In the genomic region with DNA sequence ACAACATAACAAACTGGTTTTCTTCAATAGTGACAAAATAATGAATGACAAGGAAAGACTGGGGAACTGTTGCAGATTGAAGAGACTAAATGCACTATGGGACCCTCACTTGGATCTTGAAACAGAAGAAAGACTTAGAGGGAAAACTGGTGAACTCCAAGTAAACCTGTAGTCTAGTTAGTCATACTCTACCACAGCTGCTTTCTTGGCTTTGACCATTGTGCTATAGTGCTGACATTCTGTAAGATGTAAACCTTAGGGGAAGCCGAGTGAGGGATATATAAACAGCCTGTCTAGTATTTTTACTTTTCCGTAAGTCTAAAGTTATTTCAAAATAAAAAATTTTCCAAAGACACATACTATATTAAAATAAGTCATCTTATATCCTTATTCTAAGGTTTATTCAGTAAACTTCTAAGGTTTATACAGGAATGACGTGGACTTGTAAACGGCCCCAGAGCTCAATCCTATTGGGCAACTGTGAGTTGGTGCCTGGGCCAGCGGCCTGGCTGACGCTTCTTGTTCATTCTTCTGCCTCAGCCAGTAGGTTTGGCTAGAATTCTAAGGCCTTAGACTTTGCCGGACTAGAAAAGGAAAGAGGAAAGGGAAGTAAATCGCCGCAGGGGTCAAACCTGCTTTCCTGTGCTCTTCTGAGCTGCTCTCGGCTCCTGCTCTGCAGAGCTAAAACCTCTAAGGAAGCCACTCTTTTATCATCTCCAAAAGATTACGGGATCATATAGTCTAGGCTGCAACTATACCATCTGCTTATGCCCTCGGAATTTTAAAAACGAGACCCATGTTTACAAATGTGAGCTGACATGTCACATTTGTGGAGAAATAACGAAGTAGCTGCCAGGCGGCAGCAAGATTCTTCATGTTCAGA, we compare ENCODE assay signal across 9 cellular contexts. TPM values are rescaled to one million over a fixed set of nuclear protein-coding genes. Genes with fewer than 3 reads are reported as not detected.
DNase-seq lines count a peak whose midpoint lies in the region; ATAC-seq and TF ChIP-seq lines count a peak whose summit lies in the region.
"Had no signal": no experiment of that assay in that cellular context is flagged by ENCODE, and none has a peak within 500 bp of the region (broad histone marks: within the 10 kb centered on the region; RNA-seq: fewer than 3 reads in every experiment).

No MANE protein-coding gene starts in this region.

- DNase-seq in AML-193 (lab: John Stamatoyannopoulos, UW) (peak; percentile 44 to 52), foreskin melanocyte (no peak)
- DNase-seq: SHP77 had no signal

- H3K4me3 Mint-ChIP-seq in brain: no peak overlapping the region

- peaks cover 6% of the 10 kb centered on the region for H3K27me3 Mint-ChIP-seq in brain

- peak overlapping the region; percentile 5 for H3K27ac ChIP-seq in HUES48 (ENCODE audit: low read depth, low read length)
- peak overlapping the region; percentile 88 for H3K27ac ChIP-seq in muscle layer of colon (ENCODE audit: low read depth, low read length)

- H3K9ac ChIP-seq in HUES48 (ENCODE audit: low read depth, low read length): no peak overlapping the region
- no peak overlapping the region for H3K9ac ChIP-seq in muscle layer of colon (ENCODE audit: low read length)

- no peaks in the 10 kb centered on the region for H3K9me3 Mint-ChIP-seq in brain

- H3K36me3 ChIP-seq in HUES48 (ENCODE audit: control insufficient read depth, insufficient read depth, low read length): no peaks in the 10 kb centered on the region
- no peaks in the 10 kb centered on the region for H3K36me3 ChIP-seq in muscle layer of colon (ENCODE audit: insufficient read depth, low read length)

- H3K9me3 ChIP-seq in HUES48 (ENCODE audit: control insufficient read depth, insufficient read depth, low read length) (no peaks in the 10 kb centered on the region), muscle layer of colon (ENCODE audit: low read length) (no peaks in the 10 kb centered on the region)

- no peaks in the 10 kb centered on the region for H3K36me3 Mint-ChIP-seq in brain

- peaks cover 23% of the 10 kb centered on the region for H3K4me1 Mint-ChIP-seq in brain

- no peaks in the 10 kb centered on the region for H3K27me3 ChIP-seq in HUES48 (ENCODE audit: control insufficient read depth, insufficient read depth, low read length)
- H3K27me3 ChIP-seq in muscle layer of colon (ENCODE audit: control insufficient read depth in 1 of 2, insufficient read depth in 2 of 2, low read length in 2 of 2): no peaks in the 10 kb centered on the region

- peak overlapping the region in 4 of 5 experiments; percentile 28 to 42 (median 34) for H3K27ac Mint-ChIP-seq in brain

- ATAC-seq in GM21367 (IDR thresholded peaks at IDR 0.05; ENCODE audit: unreplicated experiment): no peak
- no peak for ATAC-seq in GM21717 (IDR thresholded peaks at IDR 0.05; ENCODE audit: unreplicated experiment)
- ATAC-seq in HG03565 (IDR thresholded peaks at IDR 0.05; ENCODE audit: unreplicated experiment): no peak

- H3K4me1 ChIP-seq in HUES48 (ENCODE audit: control insufficient read depth, insufficient read depth, low read length): peaks cover 3% of the 10 kb centered on the region; the same call in 1 of the 2 replicates
- H3K4me1 ChIP-seq in muscle layer of colon (ENCODE audit: insufficient read depth, low read length): peaks cover 19% of the 10 kb centered on the region

- no peak for TF ChIP-seq CTCF in brain (conservative IDR thresholded peaks at IDR 0.05)

- no peak overlapping the region for H3K4me3 ChIP-seq in HUES48 (ENCODE audit: low read depth, low read length)
- peak overlapping the region in 1 of 2 donors; percentile 32 for H3K4me3 ChIP-seq in muscle layer of colon (ENCODE audit: low read depth in 1 of 2, low read length in 2 of 2)

RNA-seq across cellular contexts. Expression of gene UBE2L5, which starts 33.7 kb away (rescaled TPM):
- polyA plus RNA-seq in brain (ENCODE audit: insufficient read depth, low read depth, low replicate concordance): not detected
